In the genomic region with DNA sequence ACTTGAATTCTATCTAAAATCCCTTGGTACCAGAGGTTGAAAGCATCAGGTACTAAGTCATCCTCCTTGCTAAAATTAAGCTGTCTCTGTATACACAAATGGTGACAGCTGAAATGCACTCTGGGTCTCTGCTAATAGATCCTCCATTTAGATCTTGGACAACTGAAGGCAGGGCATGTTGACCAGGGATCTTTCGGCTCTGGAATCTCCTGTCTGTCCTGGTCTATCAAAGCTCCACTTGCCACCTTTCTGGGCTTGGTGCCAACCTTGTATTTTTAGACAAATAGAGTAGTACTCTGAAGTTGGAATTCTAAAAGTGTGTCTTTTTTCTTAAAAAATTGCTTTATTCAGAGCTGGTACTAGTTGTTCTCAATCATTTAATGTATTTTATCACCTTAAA, we compare ENCODE assay signal across 30 cellular contexts.
DNase-seq lines count a peak whose midpoint lies in the region; ATAC-seq, FAIRE-seq and TF ChIP-seq lines count a peak whose summit lies in the region.
"Had no signal": no experiment of that assay in that cellular context is flagged by ENCODE, and none has a peak within 500 bp of the region (broad histone marks: within the 10 kb centered on the region; RNA-seq: fewer than 3 reads in every experiment).

No MANE protein-coding gene starts in this region.

- 76% methylated on average over 1 of the region's 1 CpG for WGBS in A549 (ENCODE audit: missing lambda C conversion rate)
- 64% methylated on average over 1 of the region's 1 CpG for WGBS in right cardiac atrium
- 82% methylated on average over 1 of the region's 1 CpG for WGBS in hepatocyte (ENCODE audit: low lambda C conversion rate, missing lambda C conversion rate)

- H3K4me2 ChIP-seq in A549 (0 out of 3 replicates have a peak overlapping the region, but pooled peaks have one; percentile 16), hepatocyte (no peak overlapping the region)
- H3K4me2 ChIP-seq: PC-9 had no signal

- POLR2A ChIA-PET in A549 (lab: Yijun Ruan, JAX), result no interaction called here

- CTCF ChIA-PET in A549 (lab: Yijun Ruan, JAX), result interaction anchor here (0.9 to 1.1 kb wide), 2 partner anchors 32 to 148 kb away, joined by 3 read pairs; no protein-coding TSS in a partner anchor
- CTCF ChIA-PET in Calu3 (lab: Charles Lee), result interaction anchor here (0.5 to 0.7 kb wide), 3 partner anchors 18 to 584 kb away, joined by 3 read pairs; no protein-coding TSS in a partner anchor

- intact Hi-C loops in Calu3 (cut with micrococcal nuclease; ENCODE audit: unreplicated experiment), result no loop called here
- intact Hi-C loops in right cardiac atrium (cut with DNase I), result no loop called here

- TF ChIP-seq POLR2A in A549 (IDR thresholded peaks at IDR 0.05; ENCODE audit: low read length) (no peak), Peyer's patch (IDR thresholded peaks at IDR 0.05) (no peak)

- BruUV-seq in Calu3 (replicated peaks; lab: Mats Ljungman, UMichigan), result no TSS peak

- no peak for ATAC-seq in A549
- peak; percentile 50 to 65 for ATAC-seq in right cardiac atrium
- ATAC-seq: activated naive CD8-positive, alpha-beta T cell treated with anti-CD3 and anti-CD28 coated beads, Interleukin-2, amount 50 U/mL, for 24 hours; activated T-cell treated with anti-CD3 and anti-CD28 coated beads, Interleukin-2, amount 50 U/mL, for 4 hours; lower lobe of right lung had no signal

- H3K27me3 Mint-ChIP-seq in Calu3 (ENCODE audit: unreplicated experiment), result no peaks in the 10 kb centered on the region
- H3K27me3 Mint-ChIP-seq: activated CD4-positive, alpha-beta T cell treated with anti-CD3 and anti-CD28 coated beads, Interleukin-2, amount 10 ng/mL, durations not matched to agents 7 days and 5 days had no signal

- no peaks in the 10 kb centered on the region for H3K36me3 ChIP-seq in Peyer's patch
- H3K36me3 ChIP-seq in hepatocyte (replicated peaks; ENCODE audit: insufficient read depth, low read depth), result no peaks in the 10 kb centered on the region
- H3K36me3 ChIP-seq: lower lobe of right lung, SJCRH30, upper lobe of left lung had no signal

- DNase-seq in A549 (ENCODE audit: low read depth in 1 of 2, low spot score in 1 of 2) (no peak), Calu3 (peak; percentile 25), NCI-H2029 treated with DMSO at 0.1 percent for 48 hours (lab: John Stamatoyannopoulos, UW) (peak; percentile 23), right cardiac atrium (no peak), Peyer's patch (no peak), NCI-H226 (no peak), hepatocyte (ENCODE audit: low spot score) (no peak)
- DNase-seq: activated CD4-positive, alpha-beta T cell treated with anti-CD3 and anti-CD28 coated beads, Interleukin-2, amount 10 ng/mL, durations not matched to agents 7 days and 5 days; activated gamma-delta T cell treated with Interleukin-2 at 50 U/mL for 16 hours; activated naive CD8-positive, alpha-beta T cell treated with anti-CD3 and anti-CD28 coated beads, Interleukin-2, amount 50 U/mL, for 24 hours; activated T-cell treated with anti-CD3 and anti-CD28 coated beads, Interleukin-2, amount 50 U/mL, for 4 hours; C1 segment of cervical spinal cord; Caco-2; dorsolateral prefrontal cortex; EL; GM23248; HFFc6; KG1; lower lobe of right lung; NCI-H1694; NCI-H2227 treated with DMSO at 0.1 percent for 48 hours; PC-9; stimulated activated CD4-positive, alpha-beta T cell treated with anti-CD3 and anti-CD28 coated beads, Interleukin-12 subunit alpha, Interleukin-12 subunit beta, amount 100 ng/mL, for 4 hours; stimulated activated CD4-positive, alpha-beta T cell treated with anti-CD3 and anti-CD28 coated beads, Interleukin-4, amount 100 ng/mL, for 1 hour; upper lobe of left lung had no signal

- H3K36me3 Mint-ChIP-seq in Calu3 (ENCODE audit: insufficient read depth, unreplicated experiment), result no peaks in the 10 kb centered on the region

- H3K9me3 Mint-ChIP-seq in Calu3 (ENCODE audit: low read depth, unreplicated experiment), result no peaks in the 10 kb centered on the region
- H3K9me3 Mint-ChIP-seq: activated T-cell treated with anti-CD3 and anti-CD28 coated beads, Interleukin-2, amount 50 U/mL, for 4 hours; HFFc6 had no signal

- no peak overlapping the region for H3K27ac Mint-ChIP-seq in Calu3 (ENCODE audit: unreplicated experiment)
- H3K27ac Mint-ChIP-seq: activated CD4-positive, alpha-beta T cell treated with anti-CD3 and anti-CD28 coated beads, Interleukin-2, amount 10 ng/mL, durations not matched to agents 7 days and 5 days; activated naive CD8-positive, alpha-beta T cell treated with anti-CD3 and anti-CD28 coated beads, Interleukin-2, amount 50 U/mL, for 24 hours; HFFc6 had no signal

- H3K4me1 ChIP-seq in A549 (peaks cover 74% of the 10 kb centered on the region), right cardiac atrium (ENCODE audit: control insufficient read depth, insufficient read depth, low read length) (peaks cover 1% of the 10 kb centered on the region), Peyer's patch (no peaks in the 10 kb centered on the region), hepatocyte (ENCODE audit: insufficient read depth) (peaks cover 8% of the 10 kb centered on the region)
- H3K4me1 ChIP-seq: lower lobe of right lung, parathyroid adenoma, SJCRH30 had no signal

- no peaks in the 10 kb centered on the region for H3K9me2 ChIP-seq in hepatocyte (replicated peaks; ENCODE audit: insufficient read depth)

- no peak overlapping the region for H3K4me3 Mint-ChIP-seq in Calu3 (ENCODE audit: low read depth, unreplicated experiment)
- H3K4me3 Mint-ChIP-seq: activated CD4-positive, alpha-beta T cell treated with anti-CD3 and anti-CD28 coated beads, Interleukin-2, amount 10 ng/mL, durations not matched to agents 7 days and 5 days; activated naive CD8-positive, alpha-beta T cell treated with anti-CD3 and anti-CD28 coated beads, Interleukin-2, amount 50 U/mL, for 24 hours; activated T-cell treated with anti-CD3 and anti-CD28 coated beads, Interleukin-2, amount 50 U/mL, for 4 hours; HFFc6 had no signal

- H3K4me3 ChIP-seq in A549, result no peak overlapping the region
- no peak overlapping the region for H3K4me3 ChIP-seq in right cardiac atrium (ENCODE audit: low read length)
- H3K4me3 ChIP-seq in Peyer's patch, result no peak overlapping the region
- no peak overlapping the region for H3K4me3 ChIP-seq in hepatocyte
- H3K4me3 ChIP-seq: dorsolateral prefrontal cortex, GM23248, lower lobe of right lung, PC-9, SJCRH30, upper lobe of left lung had no signal

- no peaks in the 10 kb centered on the region for H3K27me3 ChIP-seq in right cardiac atrium (ENCODE audit: control insufficient read depth, insufficient read depth)
- H3K27me3 ChIP-seq in Peyer's patch, result no peaks in the 10 kb centered on the region
- no peaks in the 10 kb centered on the region for H3K27me3 ChIP-seq in hepatocyte
- H3K27me3 ChIP-seq: SJCRH30, upper lobe of left lung had no signal

- no peak for TF ChIP-seq CTCF in A549 (IDR thresholded peaks at IDR 0.05)
- no peak for TF ChIP-seq CTCF in Calu3 (IDR thresholded peaks at IDR 0.05; ENCODE audit: unreplicated experiment)
- no peak for TF ChIP-seq CTCF in Peyer's patch (IDR thresholded peaks at IDR 0.05)
- TF ChIP-seq CTCF in hepatocyte (IDR thresholded peaks at IDR 0.05; ENCODE audit: poor library complexity), result no peak

- 0 out of 6 replicates have a peak overlapping the region, but pooled peaks of 1 of the 2 experiments have one; percentile 13 for H3K27ac ChIP-seq in A549
- H3K27ac ChIP-seq in right cardiac atrium (ENCODE audit: low read length), result no peak overlapping the region
- H3K27ac ChIP-seq in Peyer's patch, result no peak overlapping the region
- H3K27ac ChIP-seq in hepatocyte, result no peak overlapping the region
- H3K27ac ChIP-seq: dorsolateral prefrontal cortex, GM23248, lower lobe of right lung, parathyroid adenoma, PC-9, SJCRH30, upper lobe of left lung had no signal

- H3K4me1 Mint-ChIP-seq in Calu3 (ENCODE audit: low read depth, unreplicated experiment), result peaks cover 57% of the 10 kb centered on the region

- H4K20me1 ChIP-seq in hepatocyte (ENCODE audit: insufficient read depth, poor library complexity, severe bottlenecking), result no peaks in the 10 kb centered on the region

- no peaks in the 10 kb centered on the region for H3K79me2 ChIP-seq in hepatocyte
- H3K79me2 ChIP-seq: parathyroid adenoma had no signal

- FAIRE-seq in A549 (lab: Jason Lieb, UNC), result no peak
- FAIRE-seq: frontal cortex, GM12892, HTR-8/SVneo had no signal

- no peak for TF ChIP-seq RAD21 in A549 (conservative IDR thresholded peaks at IDR 0.05 in 1 of 2, IDR thresholded peaks at IDR 0.05 in 1 of 2)

- no peak for TF ChIP-seq EP300 in A549 (IDR thresholded peaks at IDR 0.05)

- no peak overlapping the region for H2AFZ ChIP-seq in hepatocyte
- H2AFZ ChIP-seq: GM23248, parathyroid adenoma, PC-9 had no signal

- H3K9me3 ChIP-seq in A549 (no peaks in the 10 kb centered on the region), right cardiac atrium (ENCODE audit: control insufficient read depth, low read length) (no peaks in the 10 kb centered on the region), Peyer's patch (no peaks in the 10 kb centered on the region), hepatocyte (ENCODE audit: low read depth) (no peaks in the 10 kb centered on the region)
- H3K9me3 ChIP-seq: Caco-2, lower lobe of right lung, SJCRH30, upper lobe of left lung had no signal

TF ChIP-seq in A549, 52 proteins besides CTCF, POLR2A, EP300 and RAD21 (continues in another document):
- TF ChIP-seq, protein P1, sequence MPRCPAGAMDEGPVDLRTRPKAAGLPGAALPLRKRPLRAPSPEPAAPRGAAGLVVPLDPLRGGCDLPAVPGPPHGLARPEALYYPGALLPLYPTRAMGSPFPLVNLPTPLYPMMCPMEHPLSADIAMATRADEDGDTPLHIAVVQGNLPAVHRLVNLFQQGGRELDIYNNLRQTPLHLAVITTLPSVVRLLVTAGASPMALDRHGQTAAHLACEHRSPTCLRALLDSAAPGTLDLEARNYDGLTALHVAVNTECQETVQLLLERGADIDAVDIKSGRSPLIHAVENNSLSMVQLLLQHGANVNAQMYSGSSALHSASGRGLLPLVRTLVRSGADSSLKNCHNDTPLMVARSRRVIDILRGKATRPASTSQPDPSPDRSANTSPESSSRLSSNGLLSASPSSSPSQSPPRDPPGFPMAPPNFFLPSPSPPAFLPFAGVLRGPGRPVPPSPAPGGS (IDR thresholded peaks at IDR 0.05), result no peak
- TF ChIP-seq SMC3 (IDR thresholded peaks at IDR 0.05), result no peak
- TF ChIP-seq, protein P2, sequence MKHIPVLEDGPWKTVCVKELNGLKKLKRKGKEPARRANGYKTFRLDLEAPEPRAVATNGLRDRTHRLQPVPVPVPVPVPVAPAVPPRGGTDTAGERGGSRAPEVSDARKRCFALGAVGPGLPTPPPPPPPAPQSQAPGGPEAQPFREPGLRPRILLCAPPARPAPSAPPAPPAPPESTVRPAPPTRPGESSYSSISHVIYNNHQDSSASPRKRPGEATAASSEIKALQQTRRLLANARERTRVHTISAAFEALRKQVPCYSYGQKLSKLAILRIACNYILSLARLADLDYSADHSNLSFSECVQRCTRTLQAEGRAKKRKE (CRISPR knock-in tag; IDR thresholded peaks at IDR 0.05; ENCODE audit: low read depth), result no peak
- no peak for TF ChIP-seq KDM5A (IDR thresholded peaks at IDR 0.05)
- no peak for TF ChIP-seq NR3C1 (IDR thresholded peaks at IDR 0.05)

Comparison
In these comparisons a context has a peak if more than half of its experiments do, and no peak if none do; other contexts are left out.
1. ATAC-seq: peak in right cardiac atrium (2 of 2); none in A549 (0 of 2).
2. DNase-seq: peak in Calu3 (single experiment) and NCI-H2029 treated with DMSO at 0.1 percent for 48 hours (single experiment); none in A549 (0 of 2), right cardiac atrium (0 of 3), Peyer's patch (0 of 3), NCI-H226 (single experiment) and hepatocyte (single experiment).